Comparison of ENCODE assay signal across 23 cellular contexts in the genomic region with DNA sequence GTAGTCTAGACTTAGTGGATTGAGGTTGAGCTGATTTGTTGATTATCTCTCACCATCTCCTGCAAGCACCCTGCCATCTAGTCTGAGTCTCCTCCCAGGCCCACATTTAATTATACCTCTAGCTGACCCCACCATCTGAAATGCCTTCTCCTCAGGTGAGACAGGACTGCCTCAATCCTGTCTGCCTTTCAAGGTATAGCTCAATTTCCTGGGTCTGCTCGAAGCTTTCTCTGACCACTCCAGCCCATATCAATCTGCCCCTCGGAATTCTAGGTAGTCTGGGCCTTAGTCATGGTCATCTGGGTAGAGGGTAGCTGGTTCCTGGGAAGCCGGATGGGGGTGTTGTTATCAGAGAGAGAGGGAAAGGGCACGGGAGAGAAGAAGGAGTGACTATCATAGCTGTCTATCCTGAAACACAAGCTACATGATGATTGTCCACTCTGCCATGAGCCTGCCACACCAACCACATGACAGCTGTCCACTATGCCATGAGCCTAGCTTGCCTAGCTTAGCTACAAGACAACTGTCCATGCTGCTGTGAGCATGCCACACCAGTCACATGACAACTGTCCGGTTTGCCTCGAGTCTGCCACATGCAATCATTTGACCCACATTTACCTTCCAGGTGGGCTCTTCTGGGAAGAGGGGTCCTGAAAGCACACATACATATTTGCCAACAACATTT. TPM values are rescaled to one million over a fixed set of nuclear protein-coding genes. Genes with fewer than 3 reads are reported as not detected.
"Had no signal": no experiment of that assay in that cellular context is flagged by ENCODE, and none has a peak within 500 bp of the region (broad histone marks: within the 10 kb centered on the region; RNA-seq: fewer than 3 reads in every experiment).

No MANE protein-coding gene starts in this region.

- H3K4me2 ChIP-seq: KMS-11 had no signal

- FAIRE-seq: RCC 7860 had no signal

- H3K36me3 ChIP-seq: SJSA1 had no signal

- H3K9ac ChIP-seq: KMS-11 had no signal

- H3K4me1 ChIP-seq: SJSA1 had no signal

- H3K9me3 ChIP-seq: SJSA1 had no signal

- H3K27ac ChIP-seq: KMS-11, SJSA1, SK-N-MC had no signal

- H3K4me3 ChIP-seq: SJSA1, SK-N-MC had no signal

- DNase-seq: Kasumi-1, MM.1S, NCI-H1092 treated with DMSO at 0.1 percent for 48 hours, NCI-H1436, NCI-H187, NCI-H2029, NCI-H2081 treated with DMSO at 0.1 percent for 48 hours, NCI-H2171, NCI-H226, NCI-H446, NCI-H510A, NCI-H524 treated with DMSO at 0.1 percent for 48 hours, NCI-H69, NCI-H774, Right ventricle myocardium superior, RPMI8226, SIG-M5 had no signal

- H3K27me3 ChIP-seq: SJSA1 had no signal

RNA-seq across cellular contexts. Expression of gene NOS2, which starts 58.4 kb away (rescaled TPM):
- total RNA-seq: HT-29, M059J, SJSA1 had no signal
